Comparison of ENCODE assay signal across 8 cellular contexts in genomic region chr11:82899957-82900276, GRCh38. TPM values are rescaled to one million over a fixed set of nuclear protein-coding genes. Genes with fewer than 3 reads are reported as not detected.
DNase-seq lines count a peak whose midpoint lies in the region; ATAC-seq and TF ChIP-seq lines count a peak whose summit lies in the region.

No MANE protein-coding gene starts in this region.

- H3K4me1 Mint-ChIP-seq in activated CD4-positive, alpha-beta memory T cell treated with anti-CD3 and anti-CD28 coated beads for 36 hours (ENCODE audit: low read depth): peaks cover 40% of the 10 kb centered on the region

- H3K9me3 Mint-ChIP-seq in activated CD4-positive, alpha-beta memory T cell treated with anti-CD3 and anti-CD28 coated beads for 36 hours: no peaks in the 10 kb centered on the region

- no peaks in the 10 kb centered on the region for H3K9me3 ChIP-seq in heart left ventricle
- no peaks in the 10 kb centered on the region for H3K9me3 ChIP-seq in iPS-15b (ENCODE audit: control insufficient read depth, insufficient read depth, low read length)

- WGBS in heart left ventricle, 4 donors: 0 to 1% (median 1%) methylated on average over 7 to 11 of the region's 11 CpGs

- H3K27me3 ChIP-seq in heart left ventricle: no peaks in the 10 kb centered on the region
- H3K27me3 ChIP-seq in iPS-15b (ENCODE audit: control insufficient read depth, insufficient read depth, low read length): no peaks in the 10 kb centered on the region

- H3K4me3 ChIP-seq in heart left ventricle (peak overlapping the region; percentile 55 to 93 (median 74)), iPS-15b (ENCODE audit: low read depth, low read length) (peak overlapping the region; percentile 96)

- DNase-seq in heart left ventricle (no peak), cardiac septum (ENCODE audit: low spot score) (no peak), substantia nigra (lab: John Stamatoyannopoulos, UW) (no peak), midbrain (lab: John Stamatoyannopoulos, UW) (no peak)
- no peak for DNase-seq in activated CD4-positive, alpha-beta memory T cell treated with anti-CD3 and anti-CD28 coated beads for 36 hours

- peak overlapping the region; percentile 98 for H3K4me3 Mint-ChIP-seq in activated CD4-positive, alpha-beta memory T cell treated with anti-CD3 and anti-CD28 coated beads for 36 hours

- peak overlapping the region in 11 of 12 donors; percentile 81 to 93 (median 86) for H3K27ac ChIP-seq in heart left ventricle
- H3K27ac ChIP-seq in substantia nigra (ENCODE audit: low read depth, low read length, poor library complexity, severe bottlenecking): peak overlapping the region; percentile 86

- H3K36me3 ChIP-seq in heart left ventricle: no peaks in the 10 kb centered on the region
- H3K36me3 ChIP-seq in iPS-15b (ENCODE audit: control insufficient read depth, insufficient read depth, low read length): no peaks in the 10 kb centered on the region

- no peak for TF ChIP-seq POLR2A in heart left ventricle (IDR thresholded peaks at IDR 0.05)

- no peaks in the 10 kb centered on the region for H3K36me3 Mint-ChIP-seq in activated CD4-positive, alpha-beta memory T cell treated with anti-CD3 and anti-CD28 coated beads for 36 hours

- no peaks in the 10 kb centered on the region for H3K27me3 Mint-ChIP-seq in activated CD4-positive, alpha-beta memory T cell treated with anti-CD3 and anti-CD28 coated beads for 36 hours

- POLR2A ChIA-PET in activated CD4-positive, alpha-beta memory T cell treated with anti-CD3 and anti-CD28 coated beads for 36 hours (lab: Charles Lee): interaction anchor here (0.9 to 4.3 kb wide), 5 partner anchors 32 to 386 kb away, joined by 4 to 67 read pairs (median 20); partner anchors contain the start of genes CCDC90B, PCF11 and RAB30

- no peak for ATAC-seq in heart left ventricle
- ATAC-seq in GM21367 (IDR thresholded peaks at IDR 0.05; ENCODE audit: unreplicated experiment): no peak
- no peak for ATAC-seq in HG03460 (IDR thresholded peaks at IDR 0.05; ENCODE audit: unreplicated experiment)

- intact Hi-C loops in heart left ventricle (cut with DNase I) (loop anchor here in 9 of 10 donors (2.0 to 10.0 kb wide), 13 partner anchors 31 to 915 kb away; partner anchors contain the start of genes ANKRD42 (in 7 of the 9), PCF11 (in 7 of the 9), CCDC90B (in 3 of the 9) and RAB30 (in 3 of the 9)), cardiac septum (cut with DNase I) (loop anchor here (2.0 to 5.0 kb wide), 5 partner anchors 29 to 387 kb away; partner anchors contain the start of genes ANKRD42, CCDC90B, PCF11 and RAB30)
- intact Hi-C loops in activated CD4-positive, alpha-beta memory T cell treated with anti-CD3 and anti-CD28 coated beads for 36 hours (cut with micrococcal nuclease): loop anchor here (1.0 to 5.0 kb wide), 3 partner anchors 80 to 256 kb away; no protein-coding TSS in a partner anchor

- H3K9ac ChIP-seq in iPS-15b (ENCODE audit: low read depth, low read length): peak overlapping the region; percentile 92

- H3K4me1 ChIP-seq in heart left ventricle (peaks cover 0 to 59% (median 24%) of the 10 kb centered on the region in 12 donors), iPS-15b (ENCODE audit: control insufficient read depth, insufficient read depth, low read length) (peaks cover 8% of the 10 kb centered on the region)

- no peak for TF ChIP-seq CTCF in heart left ventricle (IDR thresholded peaks at IDR 0.05)

- H3K27ac Mint-ChIP-seq in activated CD4-positive, alpha-beta memory T cell treated with anti-CD3 and anti-CD28 coated beads for 36 hours: peak overlapping the region; percentile 95

- CTCF ChIA-PET in activated CD4-positive, alpha-beta memory T cell treated with anti-CD3 and anti-CD28 coated beads for 36 hours (lab: Charles Lee): interaction anchor here (0.9 to 7.5 kb wide), 4 partner anchors 33 to 386 kb away, joined by 3 to 51 read pairs (median 3); partner anchors contain the start of genes CCDC90B and PCF11

RNA-seq across cellular contexts. Expression of gene PRCP, which starts 0.3 kb away (rescaled TPM):
- total RNA-seq in heart left ventricle (10 to 100 TPM; 29.7 to 99.4 (median 44.0) TPM), cardiac septum (52.3 TPM)
- polyA plus RNA-seq in heart left ventricle: 10 to 100 TPM; 21.2 to 44.0 TPM
- total RNA-seq in activated CD4-positive, alpha-beta memory T cell treated with anti-CD3 and anti-CD28 coated beads for 36 hours: 10 to 100 TPM; 26.7 to 27.0 TPM

RNA-seq across cellular contexts. Expression of gene DDIAS, which starts 1.6 kb away (rescaled TPM):
- total RNA-seq in heart left ventricle (1 to 10 TPM in 3 of 9 donors, under 1 TPM in 5, not detected in 1; 0.18 to 3.5 (median 0.73) TPM), cardiac septum (0.22 TPM)
- polyA plus RNA-seq in heart left ventricle: under 1 TPM; 0.08 to 0.55 TPM
- total RNA-seq in activated CD4-positive, alpha-beta memory T cell treated with anti-CD3 and anti-CD28 coated beads for 36 hours: 10 to 100 TPM; 16.8 to 19.4 TPM
